1 cellular context compared by ENCODE assay signal in the genomic region with DNA sequence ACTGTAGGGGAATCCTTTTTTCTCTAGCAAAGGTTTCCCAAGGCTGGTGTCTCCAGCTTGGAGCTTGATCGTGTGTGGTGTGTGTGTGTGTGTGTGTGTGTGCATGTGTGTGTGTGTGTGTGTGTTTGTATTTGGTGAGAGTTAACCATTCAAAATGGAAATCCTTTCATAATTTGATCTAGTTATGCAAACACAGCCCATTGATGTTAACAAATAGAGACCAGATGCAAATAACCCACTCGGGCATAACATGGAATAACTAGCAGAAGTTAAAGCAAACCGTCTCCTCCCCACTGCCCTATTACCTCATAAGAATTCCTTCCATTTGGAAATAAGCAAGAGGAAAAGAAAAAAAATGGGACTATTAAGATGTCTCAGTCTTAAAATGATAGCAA.
TF ChIP-seq lines count a peak whose summit lies in the region.

No MANE protein-coding gene starts in this region.

TF ChIP-seq in A549, 52 proteins besides CTCF, POLR2A, EP300 and RAD21 (continued from another document):
- TF ChIP-seq, protein P1, sequence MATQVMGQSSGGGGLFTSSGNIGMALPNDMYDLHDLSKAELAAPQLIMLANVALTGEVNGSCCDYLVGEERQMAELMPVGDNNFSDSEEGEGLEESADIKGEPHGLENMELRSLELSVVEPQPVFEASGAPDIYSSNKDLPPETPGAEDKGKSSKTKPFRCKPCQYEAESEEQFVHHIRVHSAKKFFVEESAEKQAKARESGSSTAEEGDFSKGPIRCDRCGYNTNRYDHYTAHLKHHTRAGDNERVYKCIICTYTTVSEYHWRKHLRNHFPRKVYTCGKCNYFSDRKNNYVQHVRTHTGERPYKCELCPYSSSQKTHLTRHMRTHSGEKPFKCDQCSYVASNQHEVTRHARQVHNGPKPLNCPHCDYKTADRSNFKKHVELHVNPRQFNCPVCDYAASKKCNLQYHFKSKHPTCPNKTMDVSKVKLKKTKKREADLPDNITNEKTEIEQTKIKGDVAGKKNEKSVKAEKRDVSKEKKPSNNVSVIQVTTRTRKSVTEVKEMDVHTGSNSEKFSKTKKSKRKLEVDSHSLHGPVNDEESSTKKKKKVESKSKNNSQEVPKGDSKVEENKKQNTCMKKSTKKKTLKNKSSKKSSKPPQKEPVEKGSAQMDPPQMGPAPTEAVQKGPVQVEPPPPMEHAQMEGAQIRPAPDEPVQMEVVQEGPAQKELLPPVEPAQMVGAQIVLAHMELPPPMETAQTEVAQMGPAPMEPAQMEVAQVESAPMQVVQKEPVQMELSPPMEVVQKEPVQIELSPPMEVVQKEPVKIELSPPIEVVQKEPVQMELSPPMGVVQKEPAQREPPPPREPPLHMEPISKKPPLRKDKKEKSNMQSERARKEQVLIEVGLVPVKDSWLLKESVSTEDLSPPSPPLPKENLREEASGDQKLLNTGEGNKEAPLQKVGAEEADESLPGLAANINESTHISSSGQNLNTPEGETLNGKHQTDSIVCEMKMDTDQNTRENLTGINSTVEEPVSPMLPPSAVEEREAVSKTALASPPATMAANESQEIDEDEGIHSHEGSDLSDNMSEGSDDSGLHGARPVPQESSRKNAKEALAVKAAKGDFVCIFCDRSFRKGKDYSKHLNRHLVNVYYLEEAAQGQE (IDR thresholded peaks at IDR 0.05) = no peak
- TF ChIP-seq, protein P2, sequence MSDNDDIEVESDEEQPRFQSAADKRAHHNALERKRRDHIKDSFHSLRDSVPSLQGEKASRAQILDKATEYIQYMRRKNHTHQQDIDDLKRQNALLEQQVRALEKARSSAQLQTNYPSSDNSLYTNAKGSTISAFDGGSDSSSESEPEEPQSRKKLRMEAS (IDR thresholded peaks at IDR 0.05) = no peak; the same call in 1 of the 2 replicates
- TF ChIP-seq MAZ (IDR thresholded peaks at IDR 0.05; ENCODE audit: borderline replicate concordance, low read depth, low read length) (no peak), HOXB13 (CRISPR knock-in tag; IDR thresholded peaks at IDR 0.05; ENCODE audit: low read depth) (no peak), PHF8 (IDR thresholded peaks at IDR 0.05; ENCODE audit: borderline replicate concordance, low read depth) (no peak)
- TF ChIP-seq, protein P3, sequence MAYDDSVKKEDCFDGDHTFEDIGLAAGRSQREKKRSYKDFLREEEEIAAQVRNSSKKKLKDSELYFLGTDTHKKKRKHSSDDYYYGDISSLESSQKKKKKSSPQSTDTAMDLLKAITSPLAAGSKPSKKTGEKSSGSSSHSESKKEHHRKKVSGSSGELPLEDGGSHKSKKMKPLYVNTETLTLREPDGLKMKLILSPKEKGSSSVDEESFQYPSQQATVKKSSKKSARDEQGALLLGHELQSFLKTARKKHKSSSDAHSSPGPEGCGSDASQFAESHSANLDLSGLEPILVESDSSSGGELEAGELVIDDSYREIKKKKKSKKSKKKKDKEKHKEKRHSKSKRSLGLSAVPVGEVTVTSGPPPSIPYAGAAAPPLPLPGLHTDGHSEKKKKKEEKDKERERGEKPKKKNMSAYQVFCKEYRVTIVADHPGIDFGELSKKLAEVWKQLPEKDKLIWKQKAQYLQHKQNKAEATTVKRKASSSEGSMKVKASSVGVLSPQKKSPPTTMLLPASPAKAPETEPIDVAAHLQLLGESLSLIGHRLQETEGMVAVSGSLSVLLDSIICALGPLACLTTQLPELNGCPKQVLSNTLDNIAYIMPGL (CRISPR knock-in tag; IDR thresholded peaks at IDR 0.05; ENCODE audit: borderline replicate concordance) = no peak
